In the genomic region with DNA sequence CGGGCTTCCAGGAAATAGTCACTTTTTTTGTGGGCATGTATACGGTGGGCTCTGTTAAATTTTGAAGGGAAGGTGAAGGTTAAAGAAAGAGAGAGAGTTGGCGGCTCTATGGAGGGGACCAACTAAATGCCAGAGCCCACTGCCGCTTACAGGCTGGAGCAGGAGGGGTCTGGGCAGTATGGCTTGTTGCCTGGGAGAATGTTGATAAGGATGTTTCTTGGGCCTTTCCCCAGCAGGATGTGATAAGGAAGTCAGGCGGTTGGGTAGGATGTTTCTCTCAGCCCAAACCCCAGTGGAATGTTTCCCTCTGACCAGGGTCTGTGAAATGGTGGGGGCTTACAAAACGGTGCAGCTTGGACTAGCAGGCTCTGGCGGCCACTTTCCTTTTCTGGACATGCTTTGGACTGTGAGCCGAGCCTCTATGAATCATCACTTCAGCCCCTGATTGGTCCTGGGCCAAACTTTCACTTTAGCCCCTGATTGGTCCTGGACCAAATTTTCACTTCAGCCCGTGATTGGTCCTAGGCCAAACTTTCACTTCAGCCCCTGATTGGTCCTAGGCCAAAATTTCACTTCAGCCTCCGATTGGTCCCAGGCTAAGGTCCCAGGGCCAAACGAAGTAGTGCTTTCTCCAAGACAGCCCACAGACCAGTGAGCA, we compare ENCODE assay signal across 1 cellular context.
TF ChIP-seq lines count a peak whose summit lies in the region.
"Not testable (repeated sequence)": the region's sequence is repeated elsewhere in the genome, so short reads cannot be mapped to it uniquely, and the experiment has no call there.

No MANE protein-coding gene starts in this region.

TF ChIP-seq in K562, 482 proteins besides CTCF, POLR2A, EP300 and RAD21 (continued from another document):
- TF ChIP-seq MAZ (CRISPR knock-in tag; conservative IDR thresholded peaks at IDR 0.05 in 1 of 2, IDR thresholded peaks at IDR 0.05 in 1 of 2) (0 out of 4 replicates have a peak, but pooled peaks of 1 of the 2 experiments have one; percentile 19), CBFA2T2 (conservative IDR thresholded peaks at IDR 0.05) (0 out of 2 replicates have a peak, but pooled peaks have one; percentile 13), JUND (IDR thresholded peaks at IDR 0.05; ENCODE audit: borderline replicate concordance, low read depth, low read length) (peak; percentile 38), TAF7 (tag; IDR thresholded peaks at IDR 0.05) (0 out of 2 replicates have a peak, but pooled peaks have one; percentile 29), TEAD4 (IDR thresholded peaks at IDR 0.05; ENCODE audit: low read length) (0 out of 2 replicates have a peak, but pooled peaks have one; percentile 26), MBD2 (IDR thresholded peaks at IDR 0.05; ENCODE audit: borderline replicate concordance, low read depth) (0 out of 2 replicates have a peak, but pooled peaks have one; percentile 39), ASH1L (IDR thresholded peaks at IDR 0.05; ENCODE audit: borderline replicate concordance, low read depth, partially characterized antibody) (peak; percentile 71), SMARCA4 (IDR thresholded peaks at IDR 0.05) (peak; percentile 29), CTBP1 (IDR thresholded peaks at IDR 0.05; ENCODE audit: borderline replicate concordance) (peak; percentile 56; the same call in 1 of the 2 replicates), ATF7 (IDR thresholded peaks at IDR 0.05) (peak; percentile 79), RFX1 (IDR thresholded peaks at IDR 0.05) (peak; percentile 55), DPF2 (IDR thresholded peaks at IDR 0.05) (0 out of 2 replicates have a peak, but pooled peaks have one; percentile 22), SRF (CRISPR knock-in tag; IDR thresholded peaks at IDR 0.05) (peak in 1 of 2 experiments; percentile 71; a peak in 1 of 4 replicates), NFYB (IDR thresholded peaks at IDR 0.05; ENCODE audit: extremely low read depth, insufficient read length) (peak; percentile 70), TAL1 (IDR thresholded peaks at IDR 0.05) (peak; percentile 20; the same call in 1 of the 2 replicates)
- TF ChIP-seq, protein P1, sequence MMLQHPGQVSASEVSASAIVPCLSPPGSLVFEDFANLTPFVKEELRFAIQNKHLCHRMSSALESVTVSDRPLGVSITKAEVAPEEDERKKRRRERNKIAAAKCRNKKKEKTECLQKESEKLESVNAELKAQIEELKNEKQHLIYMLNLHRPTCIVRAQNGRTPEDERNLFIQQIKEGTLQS (IDR thresholded peaks at IDR 0.05) = peak; percentile 62
- TF ChIP-seq, protein P1 (CRISPR knock-in tag; conservative IDR thresholded peaks at IDR 0.05) = not testable (repeated sequence)
- not testable (repeated sequence) for TF ChIP-seq JUND (tag; IDR thresholded peaks at IDR 0.05; ENCODE audit: borderline replicate concordance, low read depth, low read length); TEAD4 (CRISPR knock-in tag; IDR thresholded peaks at IDR 0.05; ENCODE audit: borderline replicate concordance)
- TF ChIP-seq, protein P2, sequence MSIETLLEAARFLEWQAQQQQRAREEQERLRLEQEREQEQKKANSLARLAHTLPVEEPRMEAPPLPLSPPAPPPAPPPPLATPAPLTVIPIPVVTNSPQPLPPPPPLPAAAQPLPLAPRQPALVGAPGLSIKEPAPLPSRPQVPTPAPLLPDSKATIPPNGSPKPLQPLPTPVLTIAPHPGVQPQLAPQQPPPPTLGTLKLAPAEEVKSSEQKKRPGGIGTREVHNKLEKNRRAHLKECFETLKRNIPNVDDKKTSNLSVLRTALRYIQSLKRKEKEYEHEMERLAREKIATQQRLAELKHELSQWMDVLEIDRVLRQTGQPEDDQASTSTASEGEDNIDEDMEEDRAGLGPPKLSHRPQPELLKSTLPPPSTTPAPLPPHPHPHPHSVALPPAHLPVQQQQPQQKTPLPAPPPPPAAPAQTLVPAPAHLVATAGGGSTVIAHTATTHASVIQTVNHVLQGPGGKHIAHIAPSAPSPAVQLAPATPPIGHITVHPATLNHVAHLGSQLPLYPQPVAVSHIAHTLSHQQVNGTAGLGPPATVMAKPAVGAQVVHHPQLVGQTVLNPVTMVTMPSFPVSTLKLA (conservative IDR thresholded peaks at IDR 0.05) = peak in 1 of 2 experiments; percentile 34; a peak in 1 of 4 replicates
- TF ChIP-seq, protein P3, sequence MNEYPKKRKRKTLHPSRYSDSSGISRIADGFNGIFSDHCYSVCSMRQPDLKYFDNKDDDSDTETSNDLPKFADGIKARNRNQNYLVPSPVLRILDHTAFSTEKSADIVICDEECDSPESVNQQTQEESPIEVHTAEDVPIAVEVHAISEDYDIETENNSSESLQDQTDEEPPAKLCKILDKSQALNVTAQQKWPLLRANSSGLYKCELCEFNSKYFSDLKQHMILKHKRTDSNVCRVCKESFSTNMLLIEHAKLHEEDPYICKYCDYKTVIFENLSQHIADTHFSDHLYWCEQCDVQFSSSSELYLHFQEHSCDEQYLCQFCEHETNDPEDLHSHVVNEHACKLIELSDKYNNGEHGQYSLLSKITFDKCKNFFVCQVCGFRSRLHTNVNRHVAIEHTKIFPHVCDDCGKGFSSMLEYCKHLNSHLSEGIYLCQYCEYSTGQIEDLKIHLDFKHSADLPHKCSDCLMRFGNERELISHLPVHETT (CRISPR knock-in tag; conservative IDR thresholded peaks at IDR 0.05 in 1 of 2, IDR thresholded peaks at IDR 0.05 in 1 of 2) = peak in 1 of 2 experiments; percentile 61; a peak in 1 of 4 replicates
